Comparison of ENCODE assay signal across 13 cellular contexts in genomic region chr9:5671711-5672353, GRCh38. TPM values are rescaled to one million over a fixed set of nuclear protein-coding genes. Genes with fewer than 3 reads are reported as not detected.
DNase-seq lines count a peak whose midpoint lies in the region; ATAC-seq and TF ChIP-seq lines count a peak whose summit lies in the region.
"Had no signal": no experiment of that assay in that cellular context is flagged by ENCODE, and none has a peak within 500 bp of the region (broad histone marks: within the 10 kb centered on the region; RNA-seq: fewer than 3 reads in every experiment).

No MANE protein-coding gene starts in this region.

- H3K36me3 ChIP-seq in HCT116 (ENCODE audit: control insufficient read depth in 1 of 2, insufficient read depth in 2 of 2, low read length in 2 of 2) = 0 out of 4 replicates have a peak, but pooled peaks cover 0 to 4% of the 10 kb centered on the region in 2 experiments
- H3K36me3 ChIP-seq: neutrophil had no signal

- H3K27ac ChIP-seq in HCT116 (ENCODE audit: low read depth, low read length) = peak overlapping the region; percentile 50
- H3K27ac ChIP-seq: neutrophil had no signal

- H3K4me3 Mint-ChIP-seq in activated T-cell treated with anti-CD3 and anti-CD28 coated beads, Interleukin-2, amount 50 U/mL, for 24 hours = no peak overlapping the region

- intact Hi-C loops in HCT116 (cut with micrococcal nuclease) (no loop called here), left colon (cut with DNase I, micrococcal nuclease) (no loop called here)

- no peak for TF ChIP-seq CTCF in HCT116 (IDR thresholded peaks at IDR 0.05 in 2 of 3, conservative IDR thresholded peaks at IDR 0.05 in 1 of 3; ENCODE audit: borderline replicate concordance in 1 of 3, insufficient read depth in 1 of 3, low read depth in 2 of 3, low read length in 2 of 3)

- H3K4me2 ChIP-seq in HCT116 (ENCODE audit: low read length) = peak overlapping the region; percentile 48

- H3K4me3 ChIP-seq in HCT116 (replicated peaks in 1 of 2; ENCODE audit: low read depth in 1 of 2, low read length in 2 of 2) = peak overlapping the region in 1 of 2 experiments; percentile 0; a peak in 1 of 4 replicates
- H3K4me3 ChIP-seq: esophagus squamous epithelium had no signal

- peak; percentile 94 for ATAC-seq in HCT116
- ATAC-seq in left colon = peak; percentile 96

- peaks cover 41 to 64% of the 10 kb centered on the region in 2 experiments for H3K4me1 ChIP-seq in HCT116 (ENCODE audit: control insufficient read depth in 1 of 2, insufficient read depth in 2 of 2, low read length in 2 of 2)

- POLR2A ChIA-PET in HCT116 (lab: Charles Lee) = interaction anchor here (1.5 kb wide), 1 partner anchor 43 kb away, joined by 9 read pairs; the partner anchor contains the start of gene RIC1

- H3K79me2 ChIP-seq in HCT116 (ENCODE audit: insufficient read depth, low read length) = peaks cover 76% of the 10 kb centered on the region

- no peak overlapping the region for H2AFZ ChIP-seq in HCT116 (ENCODE audit: low read depth, low read length, poor library complexity, severe bottlenecking)

- H3K4me1 Mint-ChIP-seq in activated T-cell treated with anti-CD3 and anti-CD28 coated beads, Interleukin-2, amount 50 U/mL, for 24 hours (ENCODE audit: low read depth) = peaks cover 45% of the 10 kb centered on the region

- no TSS peak for BruUV-seq in HCT116 (replicated peaks; lab: Mats Ljungman, UMichigan)

- no peaks in the 10 kb centered on the region for H3K27me3 ChIP-seq in HCT116 (ENCODE audit: insufficient read depth, low read length)
- H3K27me3 ChIP-seq: esophagus squamous epithelium, neutrophil had no signal

- no peak for TF ChIP-seq POLR2A in HCT116 (IDR thresholded peaks at IDR 0.05; ENCODE audit: borderline replicate concordance, extremely low read depth, insufficient read depth, insufficient read length)

- TF ChIP-seq RAD21 in HCT116 (IDR thresholded peaks at IDR 0.05; ENCODE audit: low read depth) = no peak

- H3K9me3 ChIP-seq in HCT116 (ENCODE audit: control insufficient read depth in 1 of 2, insufficient read depth in 1 of 2, low read depth in 1 of 2, low read length in 2 of 2) = no peaks in the 10 kb centered on the region
- H3K9me3 ChIP-seq: neutrophil had no signal

- CTCF ChIA-PET in HCT116 (lab: Charles Lee) = no interaction called here

- no peaks in the 10 kb centered on the region for H3K27me3 Mint-ChIP-seq in activated T-cell treated with anti-CD3 and anti-CD28 coated beads, Interleukin-2, amount 50 U/mL, for 24 hours

- RAD21 ChIA-PET in HCT116 (lab: Charles Lee; ENCODE audit: low non-redundant PET in 1 of 2, low total read pairs in 2 of 2, uncharacterized antibody in 2 of 2, unreplicated experiment in 2 of 2) = no interaction called here

- peaks cover 4% of the 10 kb centered on the region for H3K9me3 Mint-ChIP-seq in activated T-cell treated with anti-CD3 and anti-CD28 coated beads, Interleukin-2, amount 50 U/mL, for 24 hours

- H3K9me2 ChIP-seq in HCT116 (ENCODE audit: insufficient read depth) = no peaks in the 10 kb centered on the region

- no peaks in the 10 kb centered on the region; the same call in 1 of the 2 replicates for H4K20me1 ChIP-seq in HCT116 (ENCODE audit: insufficient read depth)

- H3K9ac ChIP-seq in HCT116 (ENCODE audit: low read length) = peak overlapping the region; percentile 27

- no peak overlapping the region for H3K27ac Mint-ChIP-seq in activated T-cell treated with anti-CD3 and anti-CD28 coated beads, Interleukin-2, amount 50 U/mL, for 24 hours

- peaks cover 13% of the 10 kb centered on the region for H3K36me3 Mint-ChIP-seq in activated T-cell treated with anti-CD3 and anti-CD28 coated beads, Interleukin-2, amount 50 U/mL, for 24 hours (ENCODE audit: low read depth)

- peak; percentile 9 to 53 for DNase-seq in NCI-H2081 (lab: John Stamatoyannopoulos, UW)
- no peak for DNase-seq in NCI-H2081 treated with DMSO at 0.1 percent for 48 hours (lab: John Stamatoyannopoulos, UW)
- DNase-seq in HCT116 (ENCODE audit: low read depth, low spot score) = peak; percentile 78
- peak in 3 of 5 experiments; percentile 5 to 74 (median 15) for DNase-seq in T-helper 2 cell
- no peak for DNase-seq in left colon
- DNase-seq in NCI-H2227 treated with DMSO at 0.1 percent for 48 hours (lab: John Stamatoyannopoulos, UW) = no peak
- DNase-seq in HuH-7.5 (ENCODE audit: low spot score) = no peak
- DNase-seq in activated T-cell treated with anti-CD3 and anti-CD28 coated beads, Interleukin-2, amount 50 U/mL, for 24 hours = no peak
- DNase-seq: ACHN, caudate nucleus, esophagus squamous epithelium, NCI-H2029 had no signal

TF ChIP-seq in HCT116, 20 proteins besides CTCF, POLR2A, EP300 and RAD21:
- no peak for TF ChIP-seq ELF1 (IDR thresholded peaks at IDR 0.05; ENCODE audit: borderline replicate concordance, low read depth)
- TF ChIP-seq CEBPB (IDR thresholded peaks at IDR 0.05; ENCODE audit: low read depth) = peak; percentile 27; the same call in 1 of the 2 replicates
- peak; percentile 55 for TF ChIP-seq MAX (IDR thresholded peaks at IDR 0.05)
- TF ChIP-seq SP1 (IDR thresholded peaks at IDR 0.05; ENCODE audit: low read depth) = peak; percentile 75
- no peak for TF ChIP-seq REST (IDR thresholded peaks at IDR 0.05; ENCODE audit: low read depth)
- TF ChIP-seq EGR1 (IDR thresholded peaks at IDR 0.05; ENCODE audit: low read depth) = no peak
- TF ChIP-seq ZFX (IDR thresholded peaks at IDR 0.05) = no peak
- TF ChIP-seq YY1 (IDR thresholded peaks at IDR 0.05; ENCODE audit: extremely low read depth, insufficient replicate concordance, low read depth, low read length) = no peak
- peak; percentile 25; the same call in 1 of the 2 replicates for TF ChIP-seq FOSL1 (IDR thresholded peaks at IDR 0.05; ENCODE audit: low read depth)
- no peak for TF ChIP-seq ATF3 (IDR thresholded peaks at IDR 0.05)
- no peak for TF ChIP-seq EZH2 (IDR thresholded peaks at IDR 0.05)
- peak; percentile 46 for TF ChIP-seq JUND (IDR thresholded peaks at IDR 0.05)
- TF ChIP-seq EZH2phosphoT487 (IDR thresholded peaks at IDR 0.05; ENCODE audit: borderline replicate concordance) = no peak
- 0 out of 2 replicates have a peak, but pooled peaks have one; percentile 15 for TF ChIP-seq CBX3 (IDR thresholded peaks at IDR 0.05; ENCODE audit: low read depth)
- peak; percentile 45; the same call in 1 of the 2 replicates for TF ChIP-seq SIN3A (IDR thresholded peaks at IDR 0.05; ENCODE audit: low read depth)
- no peak for TF ChIP-seq ZBTB33 (IDR thresholded peaks at IDR 0.05; ENCODE audit: extremely low read depth, insufficient replicate concordance, low read length)
- peak; percentile 58 for TF ChIP-seq TCF7L2 (IDR thresholded peaks at IDR 0.05; ENCODE audit: borderline replicate concordance, extremely low read depth, insufficient read depth, insufficient read length)
- TF ChIP-seq ZNF274 (IDR thresholded peaks at IDR 0.05; ENCODE audit: low read depth, low read length) = no peak
- no peak for TF ChIP-seq SRF (IDR thresholded peaks at IDR 0.05; ENCODE audit: low read depth)
- TF ChIP-seq POLR2AphosphoS5 (IDR thresholded peaks at IDR 0.05; ENCODE audit: low read depth, low read length) = peak; percentile 35; the same call in 1 of the 2 replicates
TF ChIP-seq in HCT116: peak in this region for 9.

RNA-seq across cellular contexts. Expression of gene RIC1, which starts 42.9 kb away (rescaled TPM):
- total RNA-seq in HCT116 (2021; ENCODE audit: unreplicated experiment) = 25.5 TPM
- polyA plus RNA-seq in HCT116 (2012) = 16.1 and 17.1 TPM in 2 replicates
- total RNA-seq in left colon = 10 to 100 TPM; 15.2 to 16.9 TPM

Comparison
In these comparisons a context has a peak if more than half of its experiments do, and no peak if none do; other contexts are left out.
1. DNase-seq: peak in NCI-H2081 (2 of 2), HCT116 (single experiment) and T-helper 2 cell (3 of 5); none in NCI-H2081 treated with DMSO at 0.1 percent for 48 hours (single experiment), left colon (0 of 2), NCI-H2227 treated with DMSO at 0.1 percent for 48 hours (single experiment), HuH-7.5 (single experiment) and activated T-cell treated with anti-CD3 and anti-CD28 coated beads, Interleukin-2, amount 50 U/mL, for 24 hours (single experiment).